11 cellular contexts compared by ENCODE assay signal in genomic region chr17:55722016-55722706, GRCh38. TPM values are rescaled to one million over a fixed set of nuclear protein-coding genes. Genes with fewer than 3 reads are reported as not detected.
A peak's percentile ranks its signal among the peaks of the same experiment; 100 is the strongest.
DNase-seq lines count a peak whose midpoint lies in the region; ATAC-seq and TF ChIP-seq lines count a peak whose summit lies in the region.
"Had no signal": no experiment of that assay in that cellular context is flagged by ENCODE, and none has a peak within 500 bp of the region (broad histone marks: within the 10 kb centered on the region; RNA-seq: fewer than 3 reads in every experiment).

No MANE protein-coding gene starts in this region.

- peaks cover 16% of the 10 kb centered on the region for H3K27me3 Mint-ChIP-seq in type B pancreatic cell
- H3K27me3 Mint-ChIP-seq in activated T-cell treated with anti-CD3 and anti-CD28 coated beads, Interleukin-2, amount 50 U/mL, for 72 hours (ENCODE audit: low read depth), result peaks cover 76% of the 10 kb centered on the region

- H3K36me3 ChIP-seq in SJSA1 (no peaks in the 10 kb centered on the region), muscle layer of colon (ENCODE audit: insufficient read depth, low read length) (no peaks in the 10 kb centered on the region)

- H3K9me3 Mint-ChIP-seq in type B pancreatic cell, result no peaks in the 10 kb centered on the region
- no peaks in the 10 kb centered on the region for H3K9me3 Mint-ChIP-seq in activated T-cell treated with anti-CD3 and anti-CD28 coated beads, Interleukin-2, amount 50 U/mL, for 72 hours
- H3K9me3 Mint-ChIP-seq: activated naive CD4-positive, alpha-beta T cell treated with anti-CD3 and anti-CD28 coated beads for 36 hours; natural killer cell had no signal

- H3K27ac ChIP-seq in SJSA1, result peak overlapping the region; percentile 25; the same call in 1 of the 2 replicates
- H3K27ac ChIP-seq in muscle layer of colon (ENCODE audit: low read depth, low read length), result peak overlapping the region; percentile 57

- TF ChIP-seq CTCF in epithelial cell of esophagus (IDR thresholded peaks at IDR 0.05; ENCODE audit: insufficient read depth, low read depth, low read length, missing control alignments), result no peak
- no peak for TF ChIP-seq CTCF in type B pancreatic cell (conservative IDR thresholded peaks at IDR 0.05)
- no peak for TF ChIP-seq CTCF in omental fat pad (IDR thresholded peaks at IDR 0.05)

- H3K27me3 ChIP-seq in SJSA1 (replicated peaks) (no peaks in the 10 kb centered on the region), muscle layer of colon (ENCODE audit: control insufficient read depth in 1 of 2, insufficient read depth in 2 of 2, low read length in 2 of 2) (no peaks in the 10 kb centered on the region)

- no peaks in the 10 kb centered on the region for H3K36me3 Mint-ChIP-seq in type B pancreatic cell
- H3K36me3 Mint-ChIP-seq in activated T-cell treated with anti-CD3 and anti-CD28 coated beads, Interleukin-2, amount 50 U/mL, for 72 hours (ENCODE audit: insufficient read depth in 2 of 2), result no peaks in the 10 kb centered on the region
- H3K36me3 Mint-ChIP-seq: natural killer cell had no signal

- H3K27ac Mint-ChIP-seq in type B pancreatic cell, result peak overlapping the region; percentile 52
- no peak overlapping the region for H3K27ac Mint-ChIP-seq in activated T-cell treated with anti-CD3 and anti-CD28 coated beads, Interleukin-2, amount 50 U/mL, for 72 hours
- H3K27ac Mint-ChIP-seq: activated naive CD4-positive, alpha-beta T cell treated with anti-CD3 and anti-CD28 coated beads for 36 hours; natural killer cell had no signal

- H3K4me1 Mint-ChIP-seq in type B pancreatic cell (ENCODE audit: unreplicated experiment), result peaks cover 52% of the 10 kb centered on the region
- no peaks in the 10 kb centered on the region for H3K4me1 Mint-ChIP-seq in activated T-cell treated with anti-CD3 and anti-CD28 coated beads, Interleukin-2, amount 50 U/mL, for 72 hours (ENCODE audit: low read depth)
- H3K4me1 Mint-ChIP-seq: natural killer cell had no signal

- peak overlapping the region; percentile 29 for H3K4me3 ChIP-seq in SJSA1
- no peak overlapping the region for H3K4me3 ChIP-seq in epithelial cell of esophagus (ENCODE audit: low read length)
- H3K4me3 ChIP-seq in muscle layer of colon (ENCODE audit: low read depth in 1 of 2, low read length in 2 of 2), result peak overlapping the region; percentile 24 to 58

- H3K9me3 ChIP-seq in SJSA1 (replicated peaks) (no peaks in the 10 kb centered on the region), muscle layer of colon (ENCODE audit: low read length) (no peaks in the 10 kb centered on the region)

- peak overlapping the region; percentile 12 for H3K9ac ChIP-seq in muscle layer of colon (ENCODE audit: low read length)

- peak overlapping the region; percentile 83 for H3K4me3 Mint-ChIP-seq in type B pancreatic cell
- no peak overlapping the region for H3K4me3 Mint-ChIP-seq in activated T-cell treated with anti-CD3 and anti-CD28 coated beads, Interleukin-2, amount 50 U/mL, for 72 hours
- H3K4me3 Mint-ChIP-seq: activated naive CD4-positive, alpha-beta T cell treated with anti-CD3 and anti-CD28 coated beads for 36 hours; natural killer cell had no signal

- H3K4me1 ChIP-seq in SJSA1 (replicated peaks), result peaks cover 39% of the 10 kb centered on the region
- H3K4me1 ChIP-seq in muscle layer of colon (ENCODE audit: insufficient read depth, low read length), result peaks cover 39% of the 10 kb centered on the region

- DNase-seq in SJSA1 (ENCODE audit: low read depth in 1 of 2, low spot score in 2 of 2) (no peak), epithelial cell of esophagus (ENCODE audit: low read depth) (peak; percentile 63), type B pancreatic cell (ENCODE audit: extremely low spot score, unreplicated experiment) (no peak), SHP77 (lab: John Stamatoyannopoulos, UW) (no peak), HCEC 1CT (no peak), omental fat pad (ENCODE audit: low spot score) (no peak)
- no peak for DNase-seq in activated T-cell treated with anti-CD3 and anti-CD28 coated beads, Interleukin-2, amount 50 U/mL, for 72 hours
- DNase-seq: activated CD4-positive, alpha-beta T cell treated with anti-CD3 and anti-CD28 coated beads for 4 hours; activated naive CD4-positive, alpha-beta T cell treated with anti-CD3 and anti-CD28 coated beads for 36 hours; natural killer cell had no signal

- ATAC-seq in activated T-cell treated with anti-CD3 and anti-CD28 coated beads, Interleukin-2, amount 50 U/mL, for 72 hours (replicated peaks in 1 of 2), result no peak
- ATAC-seq in omental fat pad (ENCODE audit: low FRiP score), result no peak
- ATAC-seq: natural killer cell had no signal

RNA-seq across cellular contexts. Expression of gene TMEM100, which starts 0.5 kb away (rescaled TPM):
- total RNA-seq in SJSA1 (2014; rRNA removed; shearing (Covaris generic)), result 2.6 and 3.4 TPM in 2 replicates
- total RNA-seq in type B pancreatic cell (ENCODE audit: low replicate concordance), result 2.5 and 21.4 TPM in 2 replicates
- total RNA-seq in activated T-cell treated with anti-CD3 and anti-CD28 coated beads, Interleukin-2, amount 50 U/mL, for 72 hours, result not detected
- 100 to 1,000 TPM in 1 of 4 donors, 10 to 100 TPM in 3; 15.1 to 127 (median 43.6) TPM for total RNA-seq in omental fat pad
- total RNA-seq: activated naive CD4-positive, alpha-beta T cell treated with anti-CD3 and anti-CD28 coated beads for 36 hours; natural killer cell had no signal

RNA-seq across cellular contexts. Expression of gene PCTP, which starts 28.7 kb away (rescaled TPM):
- total RNA-seq in SJSA1 (2014; rRNA removed; shearing (Covaris generic)), result 99.0 and 108 TPM in 2 replicates
- total RNA-seq in type B pancreatic cell (ENCODE audit: low replicate concordance) (20.6 and 22.1 TPM in 2 replicates), omental fat pad (10 to 100 TPM; 16.0 to 41.9 (median 25.0) TPM)
- 10 to 100 TPM in 1 of 2 donors, 1 to 10 TPM in 1; 9.2 to 11.1 TPM for total RNA-seq in activated T-cell treated with anti-CD3 and anti-CD28 coated beads, Interleukin-2, amount 50 U/mL, for 72 hours
